26 cellular contexts compared by ENCODE assay signal in the genomic region with DNA sequence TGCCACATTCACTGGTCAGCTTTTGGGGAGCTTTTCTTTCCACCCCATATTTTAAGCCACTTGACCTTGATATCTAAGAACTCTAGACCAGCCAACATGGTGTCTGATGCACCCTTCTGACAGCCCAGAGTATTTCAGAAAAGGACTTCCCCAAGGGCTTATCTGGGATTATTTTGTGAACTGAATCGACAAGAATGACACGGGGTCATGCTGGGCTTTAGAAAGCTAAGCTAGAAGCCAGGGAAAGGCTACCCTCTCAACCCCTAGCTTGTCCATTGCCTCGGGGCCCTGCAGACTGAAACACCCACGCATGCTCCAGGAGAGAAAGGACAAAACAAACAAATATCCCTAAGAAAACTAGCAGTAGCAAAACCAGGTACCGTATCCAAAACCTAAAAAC. TPM values are rescaled to one million over a fixed set of nuclear protein-coding genes. Genes with fewer than 3 reads are reported as not detected.
"Had no signal": no experiment of that assay in that cellular context is flagged by ENCODE, and none has a peak within 500 bp of the region (broad histone marks: within the 10 kb centered on the region; RNA-seq: fewer than 3 reads in every experiment).

No MANE protein-coding gene starts in this region.

- H3K9me3 ChIP-seq: breast epithelium, esophagus squamous epithelium, heart right ventricle, right atrium auricular region, upper lobe of right lung had no signal

- H3K27ac ChIP-seq: breast epithelium, esophagus squamous epithelium, heart right ventricle, right atrium auricular region, upper lobe of right lung had no signal

- H3K27me3 ChIP-seq: breast epithelium, esophagus squamous epithelium, heart right ventricle, right atrium auricular region, upper lobe of right lung had no signal

- DNase-seq: activated CD4-positive, alpha-beta memory T cell treated with anti-CD3 and anti-CD28 coated beads, Interleukin-2, amount 10 ng/mL, durations not matched to agents 7 days and 5 days; activated CD4-positive, alpha-beta T cell treated with anti-CD3 and anti-CD28 coated beads for 1 hour; activated CD4-positive, alpha-beta T cell treated with anti-CD3 and anti-CD28 coated beads, Interleukin-2, amount 10 ng/mL, durations not matched to agents 7 days and 5 days; activated CD8-positive, alpha-beta memory T cell treated with anti-CD3 and anti-CD28 coated beads, Interleukin-2, amount 50 U/mL, for 48 hours; activated gamma-delta T cell treated with Interleukin-2 at 50 U/mL for 16 hours; activated T-cell treated with anti-CD3 and anti-CD28 coated beads, Interleukin-2, amount 50 U/mL, for 4 hours; central memory CD4-positive, alpha-beta T cell; esophagus squamous epithelium; foreskin melanocyte; heart right ventricle; naive B cell; nephron progenitor cell; stimulated activated CD4-positive, alpha-beta T cell treated with anti-CD3 and anti-CD28 coated beads, Interleukin-1b, Interleukin-23, amount 100 ng/mL, for 48 hours; stimulated activated CD4-positive, alpha-beta T cell treated with anti-CD3 and anti-CD28 coated beads, Interleukin-4, amount 100 ng/mL, for 4 hours; stimulated activated CD8-positive, alpha-beta memory T cell treated with anti-CD3 and anti-CD28 coated beads, Interleukin-4, amount 100 ng/mL, for 48 hours; stimulated activated naive CD8-positive, alpha-beta T cell treated with anti-CD3 and anti-CD28 coated beads, Interleukin-15, amount 100 ng/mL, for 72 hours; substantia nigra; upper lobe of right lung had no signal

- ATAC-seq: activated naive CD4-positive, alpha-beta T cell treated with anti-CD3 and anti-CD28 coated beads, Interleukin-2, amount 50 U/mL, for 72 hours; activated T-cell treated with anti-CD3 and anti-CD28 coated beads, Interleukin-2, amount 50 U/mL, for 4 hours; activated T-helper 17 cell treated with anti-CD3 and anti-CD28 coated beads, Interleukin-2, amount 50 U/mL, for 72 hours; heart right ventricle; stimulated activated memory B cell treated with anti-CD40 and anti-IgM and Interleukin-4, amounts not matched to agents 10 μg/mL and 1 μg/mL and 100 μg/mL, for 72 hours; stimulated activated naive CD8-positive, alpha-beta T cell treated with anti-CD3 and anti-CD28 coated beads, Interleukin-15, amount 100 ng/mL, for 72 hours; upper lobe of right lung; WTC11 had no signal

- H3K36me3 ChIP-seq: breast epithelium, upper lobe of right lung had no signal

- H3K4me3 ChIP-seq: breast epithelium, esophagus squamous epithelium, heart right ventricle, right atrium auricular region, smooth muscle cell, upper lobe of right lung had no signal

- H3K4me1 ChIP-seq: breast epithelium, esophagus squamous epithelium, right atrium auricular region, upper lobe of right lung had no signal

- H3K4me2 ChIP-seq: smooth muscle cell had no signal

RNA-seq across cellular contexts. Expression of a gene that starts 16.0 kb away (rescaled TPM):
- total RNA-seq: pulmonary artery endothelial cell had no signal
